In genomic region chr7:157653827-157654207, GRCh38 we compare ENCODE assay signal across 8 cellular contexts.
"Had no signal": no experiment of that assay in that cellular context is flagged by ENCODE, and none has a peak within 500 bp of the region (broad histone marks: within the 10 kb centered on the region; RNA-seq: fewer than 3 reads in every experiment).

No MANE protein-coding gene starts in this region.

- ATAC-seq: GM23338 had no signal

- H3K4me1 Mint-ChIP-seq: GM23338, H9, IgD-negative memory B cell had no signal

- H3K27me3 Mint-ChIP-seq: IgD-negative memory B cell had no signal

- H3K4me3 ChIP-seq: GM23338 had no signal

- FAIRE-seq: H1, H54, HTR-8/SVneo had no signal

- H3K4me3 Mint-ChIP-seq: GM23338, H9, IgD-negative memory B cell had no signal

- DNase-seq: H9, HCEC 1CT, KBM-7 had no signal

- H3K4me2 ChIP-seq: GM23338 had no signal

- H2AFZ ChIP-seq: GM23338 had no signal

- H3K9me3 Mint-ChIP-seq: H9, IgD-negative memory B cell had no signal

- H3K36me3 Mint-ChIP-seq: IgD-negative memory B cell had no signal

- H3K27ac Mint-ChIP-seq: GM23338, H9, IgD-negative memory B cell had no signal
